In genomic region chr1:183655562-183656075, GRCh38 we compare ENCODE assay signal across 8 cellular contexts. TPM values are rescaled to one million over a fixed set of nuclear protein-coding genes. Genes with fewer than 3 reads are reported as not detected.
DNase-seq lines count a peak whose midpoint lies in the region; ATAC-seq and TF ChIP-seq lines count a peak whose summit lies in the region.

No MANE protein-coding gene starts in this region.

- intact Hi-C loops in activated B cell treated with CpG ODN at 0.5 μM for 24 hours (cut with micrococcal nuclease), result loop anchor here (1.0 to 10.0 kb wide), 4 partner anchors 30 to 1039 kb away; no protein-coding TSS in a partner anchor

- TF ChIP-seq CTCF in GM12801 (IDR thresholded peaks at IDR 0.05; ENCODE audit: extremely low read depth, insufficient read length), result peak; percentile 60
- peak; percentile 37 for TF ChIP-seq CTCF in activated B cell treated with CpG ODN at 0.5 μM for 24 hours (IDR thresholded peaks at IDR 0.05)

- H3K27ac Mint-ChIP-seq in activated B cell treated with CpG ODN at 0.5 μM for 24 hours, result no peak overlapping the region

- H3K4me1 Mint-ChIP-seq in activated B cell treated with CpG ODN at 0.5 μM for 24 hours, result peaks cover 3% of the 10 kb centered on the region

- peak; percentile 82 for DNase-seq in NCI-H2227 treated with DMSO at 0.1 percent for 48 hours (lab: John Stamatoyannopoulos, UW)
- DNase-seq in activated B cell treated with CpG ODN at 0.5 μM for 24 hours, result peak; percentile 52
- DNase-seq in central memory CD4-positive, alpha-beta T cell, result peak; percentile 59
- peak; percentile 64 for DNase-seq in kidney glomerular epithelial cell (lab: John Stamatoyannopoulos, UW)
- DNase-seq in stimulated activated CD4-positive, alpha-beta T cell treated with anti-CD3 and anti-CD28 coated beads, Interleukin-2, amount 100 ng/mL, for 4 hours (ENCODE audit: low read depth), result peak; percentile 57

- no peak overlapping the region for H3K4me3 Mint-ChIP-seq in activated B cell treated with CpG ODN at 0.5 μM for 24 hours

- no peaks in the 10 kb centered on the region for H3K9me3 Mint-ChIP-seq in activated B cell treated with CpG ODN at 0.5 μM for 24 hours

- ATAC-seq in HG03097 (IDR thresholded peaks at IDR 0.05; ENCODE audit: low FRiP score, unreplicated experiment) (peak; percentile 60), activated B cell treated with CpG ODN at 0.5 μM for 24 hours (ENCODE audit: low read depth) (peak; percentile 82), HG03039 (IDR thresholded peaks at IDR 0.05; ENCODE audit: unreplicated experiment) (no peak)

- POLR2A ChIA-PET in activated B cell treated with CpG ODN at 0.5 μM for 24 hours (lab: Charles Lee), result interaction anchor here (0.6 to 3.1 kb wide), 4 partner anchors 21 to 259 kb away, joined by 3 to 25 read pairs (median 4); no protein-coding TSS in a partner anchor

- CTCF ChIA-PET in activated B cell treated with CpG ODN at 0.5 μM for 24 hours (lab: Charles Lee), result interaction anchor here (0.6 to 6.2 kb wide), 25 partner anchors 9 to 716 kb away, joined by 3 to 284 read pairs (median 4); no protein-coding TSS in a partner anchor

- H3K27me3 Mint-ChIP-seq in activated B cell treated with CpG ODN at 0.5 μM for 24 hours, result peaks cover 4% of the 10 kb centered on the region

- H3K36me3 Mint-ChIP-seq in activated B cell treated with CpG ODN at 0.5 μM for 24 hours (ENCODE audit: low read depth), result no peaks in the 10 kb centered on the region

RNA-seq across cellular contexts. Expression of gene APOBEC4, which starts 2.5 kb away (rescaled TPM):
- not detected in 2 replicates for total RNA-seq in activated B cell treated with CpG ODN at 0.5 μM for 24 hours

RNA-seq across cellular contexts. Expression of gene ARPC5, which starts 20.0 kb away (rescaled TPM):
- total RNA-seq in activated B cell treated with CpG ODN at 0.5 μM for 24 hours, result 193 and 224 TPM in 2 replicates
